17 cellular contexts compared by ENCODE assay signal in the genomic region with DNA sequence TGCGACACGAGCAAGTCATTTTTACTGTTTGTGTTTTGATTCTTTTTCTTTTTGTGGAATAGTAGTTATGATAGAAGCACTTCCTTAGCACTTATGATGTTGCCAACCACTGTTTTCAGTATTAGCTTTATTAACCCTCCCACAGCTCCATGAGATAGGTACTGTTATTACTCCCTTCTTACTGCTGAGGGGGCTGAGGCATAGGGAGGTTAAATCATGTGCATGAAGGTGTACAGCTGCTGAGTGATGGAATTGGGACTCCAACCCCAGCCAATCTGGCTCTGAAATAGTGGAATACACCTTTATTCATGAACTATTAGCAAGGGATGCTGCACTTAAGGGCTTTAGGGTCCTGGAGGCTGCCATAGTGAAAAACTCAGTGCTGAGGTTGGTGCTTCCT. TPM values are rescaled to one million over a fixed set of nuclear protein-coding genes. Genes with fewer than 3 reads are reported as not detected.
DNase-seq lines count a peak whose midpoint lies in the region; ATAC-seq, FAIRE-seq and TF ChIP-seq lines count a peak whose summit lies in the region.
"Had no signal": no experiment of that assay in that cellular context is flagged by ENCODE, and none has a peak within 500 bp of the region (broad histone marks: within the 10 kb centered on the region; RNA-seq: fewer than 3 reads in every experiment).

No MANE protein-coding gene starts in this region.

- TF ChIP-seq POLR2A in GM12891 (IDR thresholded peaks at IDR 0.05; ENCODE audit: low read depth, low read length), result no peak

- no peaks in the 10 kb centered on the region for H3K9me3 Mint-ChIP-seq in activated CD4-positive, alpha-beta T cell treated with anti-CD3 and anti-CD28 coated beads, Interleukin-2, amount 10 ng/mL, durations not matched to agents 24 days and 14 days
- no peaks in the 10 kb centered on the region for H3K9me3 Mint-ChIP-seq in activated T-helper 17 cell treated with anti-CD3 and anti-CD28 coated beads, Interleukin-2, amount 50 U/mL, for 72 hours
- H3K9me3 Mint-ChIP-seq: CD8-positive, alpha-beta memory T cell; H9 had no signal

- DNase-seq in activated CD4-positive, alpha-beta T cell treated with anti-CD3 and anti-CD28 coated beads, Interleukin-2, amount 10 ng/mL, durations not matched to agents 24 days and 14 days, result no peak
- no peak for DNase-seq in activated CD4-positive, alpha-beta T cell treated with anti-CD3 and anti-CD28 coated beads, Interleukin-2, amount 50 U/mL, for 1 hour
- no peak for DNase-seq in GM12891 (ENCODE audit: insufficient read length, low spot score)
- DNase-seq in NCI-H524 treated with DMSO at 0.1 percent for 48 hours (lab: John Stamatoyannopoulos, UW), result no peak
- no peak for DNase-seq in KBM-7
- DNase-seq: 8988T; AML-193; Caco-2; CD8-positive, alpha-beta memory T cell; DMS53; GF-D8; GOT3; H9 had no signal

- in situ Hi-C loops in KBM-7 (cut with MboI; ENCODE audit: low pct_unique_long_range_greater_than_20kb, low sequenced_read_pairs), result no loop called here

- FAIRE-seq in GM12891 (lab: Jason Lieb, UNC), result no peak

- intact Hi-C loops in activated CD4-positive, alpha-beta T cell treated with anti-CD3 and anti-CD28 coated beads, Interleukin-2, amount 10 ng/mL, durations not matched to agents 24 days and 14 days (cut with micrococcal nuclease), result no loop called here

- H3K4me3 Mint-ChIP-seq in activated CD4-positive, alpha-beta T cell treated with anti-CD3 and anti-CD28 coated beads, Interleukin-2, amount 10 ng/mL, durations not matched to agents 24 days and 14 days, result no peak overlapping the region
- no peak overlapping the region for H3K4me3 Mint-ChIP-seq in activated T-helper 17 cell treated with anti-CD3 and anti-CD28 coated beads, Interleukin-2, amount 50 U/mL, for 72 hours
- H3K4me3 Mint-ChIP-seq: CD8-positive, alpha-beta memory T cell; H9 had no signal

- no peaks in the 10 kb centered on the region for H3K27me3 Mint-ChIP-seq in activated CD4-positive, alpha-beta T cell treated with anti-CD3 and anti-CD28 coated beads, Interleukin-2, amount 10 ng/mL, durations not matched to agents 24 days and 14 days
- H3K27me3 Mint-ChIP-seq in activated T-helper 17 cell treated with anti-CD3 and anti-CD28 coated beads, Interleukin-2, amount 50 U/mL, for 72 hours, result no peaks in the 10 kb centered on the region
- H3K27me3 Mint-ChIP-seq: CD8-positive, alpha-beta memory T cell had no signal

- peaks cover 3% of the 10 kb centered on the region for H3K4me1 Mint-ChIP-seq in activated CD4-positive, alpha-beta T cell treated with anti-CD3 and anti-CD28 coated beads, Interleukin-2, amount 10 ng/mL, durations not matched to agents 24 days and 14 days
- no peaks in the 10 kb centered on the region for H3K4me1 Mint-ChIP-seq in activated T-helper 17 cell treated with anti-CD3 and anti-CD28 coated beads, Interleukin-2, amount 50 U/mL, for 72 hours
- H3K4me1 Mint-ChIP-seq: CD8-positive, alpha-beta memory T cell; H9 had no signal

- peak overlapping the region; percentile 25 for H3K27ac ChIP-seq in cingulate gyrus (ENCODE audit: low read depth, low read length)
- H3K27ac ChIP-seq: BLaER1 had no signal

- peak; percentile 31 for ATAC-seq in activated T-helper 17 cell treated with anti-CD3 and anti-CD28 coated beads, Interleukin-2, amount 50 U/mL, for 72 hours (replicated peaks)
- no peak for ATAC-seq in GM21576 (IDR thresholded peaks at IDR 0.05; ENCODE audit: unreplicated experiment)

- peak overlapping the region; percentile 37 for H3K27ac Mint-ChIP-seq in activated CD4-positive, alpha-beta T cell treated with anti-CD3 and anti-CD28 coated beads, Interleukin-2, amount 10 ng/mL, durations not matched to agents 24 days and 14 days
- peak overlapping the region; percentile 2 for H3K27ac Mint-ChIP-seq in activated T-helper 17 cell treated with anti-CD3 and anti-CD28 coated beads, Interleukin-2, amount 50 U/mL, for 72 hours

- peaks cover 67% of the 10 kb centered on the region for H3K36me3 Mint-ChIP-seq in activated CD4-positive, alpha-beta T cell treated with anti-CD3 and anti-CD28 coated beads, Interleukin-2, amount 10 ng/mL, durations not matched to agents 24 days and 14 days (ENCODE audit: low read depth)
- peaks cover 99% of the 10 kb centered on the region for H3K36me3 Mint-ChIP-seq in activated T-helper 17 cell treated with anti-CD3 and anti-CD28 coated beads, Interleukin-2, amount 50 U/mL, for 72 hours (ENCODE audit: low read depth)

TF ChIP-seq in GM12891, 5 proteins besides CTCF, POLR2A, EP300 and RAD21:
- TF ChIP-seq TAF1 (IDR thresholded peaks at IDR 0.05; ENCODE audit: low read depth, low read length) (no peak), SPI1 (IDR thresholded peaks at IDR 0.05; ENCODE audit: low read depth, low read length) (0 out of 2 replicates have a peak, but pooled peaks have one; percentile 9), POLR2AphosphoS5 (IDR thresholded peaks at IDR 0.05; ENCODE audit: low read depth, low read length) (no peak), PAX5 (IDR thresholded peaks at IDR 0.05; ENCODE audit: insufficient read depth, low read length, severe bottlenecking) (no peak)

RNA-seq across cellular contexts. Expression of a gene that starts 19.2 kb away (rescaled TPM):
- total RNA-seq in activated CD4-positive, alpha-beta T cell treated with anti-CD3 and anti-CD28 coated beads, Interleukin-2, amount 10 ng/mL, durations not matched to agents 24 days and 14 days, result 27.4 and 29.0 TPM in 2 replicates
- polyA plus RNA-seq in GM12891 (2012; ENCODE audit: low read depth, missing spikeins), result 16.6 TPM
- total RNA-seq in activated T-helper 17 cell treated with anti-CD3 and anti-CD28 coated beads, Interleukin-2, amount 50 U/mL, for 72 hours, result 10 to 100 TPM; 26.1 to 27.3 TPM

RNA-seq across cellular contexts. Expression of a gene that starts 59.2 kb away (rescaled TPM):
- total RNA-seq in activated CD4-positive, alpha-beta T cell treated with anti-CD3 and anti-CD28 coated beads, Interleukin-2, amount 10 ng/mL, durations not matched to agents 24 days and 14 days, result not detected in 2 replicates
- polyA plus RNA-seq in GM12891 (2012; ENCODE audit: low read depth, missing spikeins), result not detected
- total RNA-seq in activated T-helper 17 cell treated with anti-CD3 and anti-CD28 coated beads, Interleukin-2, amount 50 U/mL, for 72 hours, result not detected
- total RNA-seq: Caco-2; CD8-positive, alpha-beta memory T cell had no signal
- polyA plus RNA-seq: CD8-positive, alpha-beta memory T cell had no signal
